Comparison of ENCODE assay signal across 39 cellular contexts in genomic region chr1:107925565-107925964, GRCh38.
"Had no signal": no experiment of that assay in that cellular context is flagged by ENCODE, and none has a peak within 500 bp of the region (broad histone marks: within the 10 kb centered on the region; RNA-seq: fewer than 3 reads in every experiment).

No MANE protein-coding gene starts in this region.

- H3K9me3 Mint-ChIP-seq: activated CD4-positive, alpha-beta memory T cell treated with anti-CD3 and anti-CD28 coated beads, Interleukin-2, amount 10 ng/mL, durations not matched to agents 7 days and 5 days; activated naive CD4-positive, alpha-beta T cell treated with anti-CD3 and anti-CD28 coated beads, Interleukin-2, amount 10 ng/mL, durations not matched to agents 7 days and 5 days; activated naive CD4-positive, alpha-beta T cell treated with anti-CD3 and anti-CD28 coated beads, Interleukin-2, amount 50 U/mL, for 24 hours; activated naive CD8-positive, alpha-beta T cell treated with anti-CD3 and anti-CD28 coated beads, Interleukin-2, amount 10 ng/mL, durations not matched to agents 7 days and 5 days; activated T-cell treated with anti-CD3 and anti-CD28 coated beads, Interleukin-2, amount 50 U/mL, for 24 hours; activated T-helper 2 cell treated with anti-CD3 and anti-CD28 coated beads, Interferon-gamma antibody, Interleukin-2, Interleukin-4, amounts not matched to agents 10 μg/mL and 5 μg/mL and 100 μg/mL, durations not matched to agents 14 hours and 24 hours and 36 hours; central memory CD8-positive, alpha-beta T cell; T-helper 1 cell treated with Interleukin-12 subunit alpha and Interleukin-12 subunit beta and Interleukin-4 antibody, amounts not matched to agents 30 μg/mL and 1 μg/mL, for 36 hours; T-helper 2 cell treated with Interferon-gamma antibody and Interleukin-4, amounts not matched to agents 5 μg/mL and 100 μg/mL, for 36 hours had no signal

- H3K9me3 ChIP-seq: ascending aorta had no signal

- ATAC-seq: activated CD4-positive, alpha-beta T cell treated with anti-CD3 and anti-CD28 coated beads for 36 hours; activated CD4-positive, CD25-positive, alpha-beta regulatory T cell treated with anti-CD3 and anti-CD28 coated beads, Interleukin-2, amount 50 U/mL, for 24 hours; activated CD8-positive, alpha-beta memory T cell treated with anti-CD3 and anti-CD28 coated beads, Interleukin-2, amount 10 ng/mL, durations not matched to agents 7 days and 5 days; activated CD8-positive, alpha-beta T cell treated with anti-CD3 and anti-CD28 coated beads, Interleukin-2, amount 10 ng/mL, durations not matched to agents 7 days and 5 days; activated naive CD8-positive, alpha-beta T cell treated with anti-CD3 and anti-CD28 coated beads, Interleukin-2, amount 50 U/mL, for 24 hours; WTC11 had no signal

- H3K36me3 ChIP-seq: ascending aorta, cardiac muscle cell, WERI-Rb-1 had no signal

- H3K27ac Mint-ChIP-seq: activated CD4-positive, alpha-beta memory T cell treated with anti-CD3 and anti-CD28 coated beads, Interleukin-2, amount 10 ng/mL, durations not matched to agents 7 days and 5 days; activated CD4-positive, alpha-beta T cell treated with anti-CD3 and anti-CD28 coated beads for 36 hours; activated CD4-positive, alpha-beta T cell treated with anti-CD3 and anti-CD28 coated beads, Interleukin-2, amount 10 ng/mL, durations not matched to agents 7 days and 5 days; activated CD8-positive, alpha-beta memory T cell treated with anti-CD3 and anti-CD28 coated beads, Interleukin-2, amount 10 ng/mL, durations not matched to agents 7 days and 5 days; activated CD8-positive, alpha-beta T cell treated with anti-CD3 and anti-CD28 coated beads, Interleukin-2, amount 10 ng/mL, durations not matched to agents 7 days and 5 days; activated naive CD4-positive, alpha-beta T cell treated with anti-CD3 and anti-CD28 coated beads, Interleukin-2, amount 10 ng/mL, durations not matched to agents 7 days and 5 days; activated naive CD4-positive, alpha-beta T cell treated with anti-CD3 and anti-CD28 coated beads, Interleukin-2, amount 50 U/mL, for 24 hours; activated naive CD8-positive, alpha-beta T cell; activated naive CD8-positive, alpha-beta T cell treated with anti-CD3 and anti-CD28 coated beads, Interleukin-2, amount 10 ng/mL, durations not matched to agents 7 days and 5 days; activated naive CD8-positive, alpha-beta T cell treated with anti-CD3 and anti-CD28 coated beads, Interleukin-2, amount 50 U/mL, for 24 hours; activated T-cell treated with anti-CD3 and anti-CD28 coated beads, Interleukin-2, amount 50 U/mL, for 24 hours; activated T-helper 2 cell treated with anti-CD3 and anti-CD28 coated beads, Interferon-gamma antibody, Interleukin-2, Interleukin-4, amounts not matched to agents 10 μg/mL and 5 μg/mL and 100 μg/mL, durations not matched to agents 14 hours and 24 hours and 36 hours; brain; T-helper 1 cell treated with Interleukin-12 subunit alpha and Interleukin-12 subunit beta and Interleukin-4 antibody, amounts not matched to agents 30 μg/mL and 1 μg/mL, for 36 hours; T-helper 2 cell treated with Interferon-gamma antibody and Interleukin-4, amounts not matched to agents 5 μg/mL and 100 μg/mL, for 36 hours; WTC11 had no signal

- H3K4me1 Mint-ChIP-seq: activated CD4-positive, alpha-beta memory T cell treated with anti-CD3 and anti-CD28 coated beads, Interleukin-2, amount 10 ng/mL, durations not matched to agents 7 days and 5 days; activated naive CD4-positive, alpha-beta T cell treated with anti-CD3 and anti-CD28 coated beads, Interleukin-2, amount 10 ng/mL, durations not matched to agents 7 days and 5 days; brain had no signal

- H3K27me3 ChIP-seq: ascending aorta, cardiac muscle cell had no signal

- FAIRE-seq: bronchial epithelial cell had no signal

- H3K36me3 Mint-ChIP-seq: activated CD8-positive, alpha-beta memory T cell treated with anti-CD3 and anti-CD28 coated beads, Interleukin-2, amount 10 ng/mL, durations not matched to agents 7 days and 5 days; activated naive CD4-positive, alpha-beta T cell treated with anti-CD3 and anti-CD28 coated beads, Interleukin-2, amount 10 ng/mL, durations not matched to agents 7 days and 5 days; activated naive CD4-positive, alpha-beta T cell treated with anti-CD3 and anti-CD28 coated beads, Interleukin-2, amount 50 U/mL, for 24 hours; activated naive CD8-positive, alpha-beta T cell treated with anti-CD3 and anti-CD28 coated beads, Interleukin-2, amount 10 ng/mL, durations not matched to agents 7 days and 5 days; brain had no signal

- DNase-seq: activated CD4-positive, alpha-beta memory T cell treated with anti-CD3 and anti-CD28 coated beads, Interleukin-2, amount 10 ng/mL, durations not matched to agents 7 days and 5 days; activated CD4-positive, alpha-beta T cell treated with anti-CD3 and anti-CD28 coated beads for 1 hour; activated CD4-positive, alpha-beta T cell treated with anti-CD3 and anti-CD28 coated beads for 36 hours; activated CD4-positive, alpha-beta T cell treated with anti-CD3 and anti-CD28 coated beads for 48 hours; activated CD4-positive, alpha-beta T cell treated with anti-CD3 and anti-CD28 coated beads, Interleukin-2, amount 10 ng/mL, durations not matched to agents 7 days and 5 days; activated CD4-positive, alpha-beta T cell treated with anti-CD3 and anti-CD28 coated beads, Interleukin-2, amount 50 U/mL, for 48 hours; activated CD4-positive, CD25-positive, alpha-beta regulatory T cell; activated CD8-positive, alpha-beta memory T cell treated with anti-CD3 and anti-CD28 coated beads for 24 hours; activated CD8-positive, alpha-beta memory T cell treated with anti-CD3 and anti-CD28 coated beads, Interleukin-2, amount 10 ng/mL, durations not matched to agents 7 days and 5 days; activated CD8-positive, alpha-beta memory T cell treated with anti-CD3 and anti-CD28 coated beads, Interleukin-2, amount 50 U/mL, for 48 hours; activated CD8-positive, alpha-beta T cell treated with anti-CD3 and anti-CD28 coated beads, Interleukin-2, amount 10 ng/mL, durations not matched to agents 7 days and 5 days; activated effector memory CD4-positive, alpha-beta T cell treated with Interleukin-2 at 50 U/mL for 16 hours; activated gamma-delta T cell; activated naive CD4-positive, alpha-beta T cell treated with anti-CD3 and anti-CD28 coated beads, Interleukin-2, amount 10 ng/mL, durations not matched to agents 7 days and 5 days; activated naive CD4-positive, alpha-beta T cell treated with Interleukin-2 at 50 U/mL for 16 hours; activated naive CD8-positive, alpha-beta T cell treated with anti-CD3 and anti-CD28 coated beads, Interleukin-2, amount 10 ng/mL, durations not matched to agents 7 days and 5 days; activated naive CD8-positive, alpha-beta T cell treated with anti-CD3 and anti-CD28 coated beads, Interleukin-2, amount 50 U/mL, for 24 hours; activated T-cell treated with anti-CD3 and anti-CD28 coated beads, Interleukin-2, amount 50 U/mL, for 24 hours; activated T-cell treated with anti-CD3 and anti-CD28 coated beads, Interleukin-2, amount 50 U/mL, for 48 hours; amygdala; anterior cingulate cortex; caudate nucleus; cerebellar nuclear complex; T-helper 1 cell; T-helper 2 cell; T-helper 9 cell; WERI-Rb-1 had no signal

- H3K4me1 ChIP-seq: ascending aorta had no signal

- H3K27me3 Mint-ChIP-seq: activated CD4-positive, alpha-beta T cell treated with anti-CD3 and anti-CD28 coated beads, Interleukin-2, amount 10 ng/mL, durations not matched to agents 7 days and 5 days; activated CD8-positive, alpha-beta memory T cell treated with anti-CD3 and anti-CD28 coated beads, Interleukin-2, amount 10 ng/mL, durations not matched to agents 7 days and 5 days; activated naive CD4-positive, alpha-beta T cell treated with anti-CD3 and anti-CD28 coated beads, Interleukin-2, amount 50 U/mL, for 24 hours; activated naive CD8-positive, alpha-beta T cell; activated naive CD8-positive, alpha-beta T cell treated with anti-CD3 and anti-CD28 coated beads, Interleukin-2, amount 10 ng/mL, durations not matched to agents 7 days and 5 days; activated naive CD8-positive, alpha-beta T cell treated with anti-CD3 and anti-CD28 coated beads, Interleukin-2, amount 50 U/mL, for 24 hours; activated T-cell treated with anti-CD3 and anti-CD28 coated beads, Interleukin-2, amount 50 U/mL, for 24 hours; central memory CD8-positive, alpha-beta T cell had no signal

- H3K27ac ChIP-seq: ascending aorta, cardiac muscle cell, WERI-Rb-1 had no signal

- H3K4me3 Mint-ChIP-seq: activated CD4-positive, alpha-beta memory T cell treated with anti-CD3 and anti-CD28 coated beads, Interleukin-2, amount 10 ng/mL, durations not matched to agents 7 days and 5 days; activated CD4-positive, alpha-beta T cell treated with anti-CD3 and anti-CD28 coated beads for 36 hours; activated CD4-positive, alpha-beta T cell treated with anti-CD3 and anti-CD28 coated beads, Interleukin-2, amount 10 ng/mL, durations not matched to agents 7 days and 5 days; activated CD8-positive, alpha-beta memory T cell treated with anti-CD3 and anti-CD28 coated beads, Interleukin-2, amount 10 ng/mL, durations not matched to agents 7 days and 5 days; activated CD8-positive, alpha-beta T cell treated with anti-CD3 and anti-CD28 coated beads, Interleukin-2, amount 10 ng/mL, durations not matched to agents 7 days and 5 days; activated naive CD4-positive, alpha-beta T cell treated with anti-CD3 and anti-CD28 coated beads, Interleukin-2, amount 10 ng/mL, durations not matched to agents 7 days and 5 days; activated naive CD4-positive, alpha-beta T cell treated with anti-CD3 and anti-CD28 coated beads, Interleukin-2, amount 50 U/mL, for 24 hours; activated naive CD8-positive, alpha-beta T cell; activated naive CD8-positive, alpha-beta T cell treated with anti-CD3 and anti-CD28 coated beads, Interleukin-2, amount 10 ng/mL, durations not matched to agents 7 days and 5 days; activated naive CD8-positive, alpha-beta T cell treated with anti-CD3 and anti-CD28 coated beads, Interleukin-2, amount 50 U/mL, for 24 hours; activated T-cell treated with anti-CD3 and anti-CD28 coated beads, Interleukin-2, amount 50 U/mL, for 24 hours; brain; central memory CD8-positive, alpha-beta T cell; T-helper 1 cell treated with Interleukin-12 subunit alpha and Interleukin-12 subunit beta and Interleukin-4 antibody, amounts not matched to agents 30 μg/mL and 1 μg/mL, for 36 hours; T-helper 2 cell treated with Interferon-gamma antibody and Interleukin-4, amounts not matched to agents 5 μg/mL and 100 μg/mL, for 36 hours; WTC11 had no signal

- H3K4me3 ChIP-seq: ascending aorta, cardiac muscle cell had no signal
